In genomic region chr11:68271023-68271780, GRCh38 we compare ENCODE assay signal across 8 cellular contexts. TPM values are rescaled to one million over a fixed set of nuclear protein-coding genes. Genes with fewer than 3 reads are reported as not detected.
DNase-seq lines count a peak whose midpoint lies in the region; ATAC-seq and TF ChIP-seq lines count a peak whose summit lies in the region.

No MANE protein-coding gene starts in this region.

- H3K9me2 ChIP-seq in Loucy (replicated peaks; ENCODE audit: low read depth, low read length): no peaks in the 10 kb centered on the region
- no peaks in the 10 kb centered on the region for H3K9me2 ChIP-seq in SK-N-SH

- H3K36me3 Mint-ChIP-seq in progenitor cell of endocrine pancreas (ENCODE audit: insufficient read depth): no peaks in the 10 kb centered on the region

- TF ChIP-seq RAD21 in SK-N-SH (IDR thresholded peaks at IDR 0.05; ENCODE audit: low read length): peak; percentile 59

- H3K4me1 Mint-ChIP-seq in progenitor cell of endocrine pancreas (ENCODE audit: low read depth): peaks cover 19% of the 10 kb centered on the region

- H3K27ac Mint-ChIP-seq in progenitor cell of endocrine pancreas: peak overlapping the region; percentile 98

- H3K9me3 ChIP-seq in Loucy (ENCODE audit: insufficient read depth, low read depth, low read length) (no peaks in the 10 kb centered on the region), SK-N-SH (no peaks in the 10 kb centered on the region), vagina (no peaks in the 10 kb centered on the region)

- H3K36me3 ChIP-seq in Loucy (ENCODE audit: insufficient read depth, low read length) (no peaks in the 10 kb centered on the region), SK-N-SH (replicated peaks in 1 of 2; ENCODE audit: control insufficient read depth in 1 of 2, insufficient read depth in 2 of 2, low read length in 1 of 2) (peaks cover 6 to 18% of the 10 kb centered on the region in 2 experiments), vagina (peaks cover 0 to 15% of the 10 kb centered on the region in 2 donors)

- H3K27me3 Mint-ChIP-seq in progenitor cell of endocrine pancreas: no peaks in the 10 kb centered on the region

- WGBS in SK-N-SH (ENCODE audit: low lambda C conversion rate): 3% methylated on average over 22 of the region's 23 CpGs
- WGBS in adipose tissue, 3 donors: 3 to 4% (median 3%) methylated on average over 23 of the region's 23 CpGs

- TF ChIP-seq EP300 in SK-N-SH (IDR thresholded peaks at IDR 0.05; ENCODE audit: borderline replicate concordance in 1 of 2, low read depth in 1 of 2, low read length in 1 of 2): 0 out of 4 replicates have a peak, but pooled peaks of 1 of the 2 experiments have one; percentile 16

- ATAC-seq in GM21717 (IDR thresholded peaks at IDR 0.05; ENCODE audit: unreplicated experiment) (peak; percentile 16), left cardiac atrium (peak; percentile 62 to 67)

- POLR2A ChIA-PET in SK-N-SH (lab: Yijun Ruan, JAX): interaction anchor here (1.0 to 2.5 kb wide), 4 partner anchors 13 to 103 kb away, joined by 3 to 16 read pairs (median 8); no protein-coding TSS in a partner anchor

- no peaks in the 10 kb centered on the region for H4K20me1 ChIP-seq in Loucy (ENCODE audit: insufficient read depth, low read length, poor library complexity, severe bottlenecking)
- H4K20me1 ChIP-seq in SK-N-SH (ENCODE audit: insufficient read depth): 0 out of 2 replicates have a peak, but pooled peaks cover 7% of the 10 kb centered on the region

- CTCF ChIA-PET in SK-N-SH (lab: Yijun Ruan, JAX): interaction anchor here (0.6 to 5.9 kb wide), 21 partner anchors 9 to 186 kb away, joined by 3 to 68 read pairs (median 4); no protein-coding TSS in a partner anchor

- peak overlapping the region; percentile 80 for H3K4me3 ChIP-seq in Loucy (ENCODE audit: low read length, poor library complexity, severe bottlenecking)
- peak overlapping the region; percentile 67 to 75 for H3K4me3 ChIP-seq in SK-N-SH (ENCODE audit: low read depth in 2 of 2, low read length in 1 of 2)
- peak overlapping the region; percentile 78 to 97 for H3K4me3 ChIP-seq in vagina

- no peak for TF ChIP-seq POLR2A in vagina (IDR thresholded peaks at IDR 0.05)

- peak overlapping the region; percentile 79 to 87 for H3K27ac ChIP-seq in SK-N-SH (ENCODE audit: low read depth in 2 of 2, low read length in 1 of 2)
- peak overlapping the region; percentile 63 for H3K27ac ChIP-seq in adipose tissue (ENCODE audit: low read depth, low read length)
- H3K27ac ChIP-seq in vagina: peak overlapping the region; percentile 94

- H3K27me3 ChIP-seq in Loucy (ENCODE audit: insufficient read depth, low read length, poor library complexity, severe bottlenecking) (no peaks in the 10 kb centered on the region), SK-N-SH (ENCODE audit: insufficient read depth) (no peaks in the 10 kb centered on the region), vagina (no peaks in the 10 kb centered on the region)

- no peaks in the 10 kb centered on the region for H3K9me3 Mint-ChIP-seq in progenitor cell of endocrine pancreas (ENCODE audit: low read depth)

- intact Hi-C loops in left cardiac atrium (cut with DNase I): loop anchor here in 1 of 2 donors (5.0 kb wide), 1 partner anchor 111 kb away; no protein-coding TSS in a partner anchor
- intact Hi-C loops in vagina (cut with DNase I): no loop called here

- H3K9ac ChIP-seq in Loucy (ENCODE audit: low read depth, low read length, poor library complexity, severe bottlenecking): peak overlapping the region; percentile 94
- peak overlapping the region; percentile 98 for H3K9ac ChIP-seq in SK-N-SH

- no peaks in the 10 kb centered on the region for H3F3A ChIP-seq in Loucy (ENCODE audit: low read depth)
- H3F3A ChIP-seq in SK-N-SH (replicated peaks; ENCODE audit: insufficient read depth): peaks cover 3% of the 10 kb centered on the region

- peak; percentile 70 for TF ChIP-seq CTCF in Loucy (conservative IDR thresholded peaks at IDR 0.05; ENCODE audit: low read length)
- TF ChIP-seq CTCF in SK-N-SH (IDR thresholded peaks at IDR 0.05): peak; percentile 62
- peak; percentile 55 for TF ChIP-seq CTCF in progenitor cell of endocrine pancreas (IDR thresholded peaks at IDR 0.05; ENCODE audit: unreplicated experiment)
- peak in 1 of 3 experiments; percentile 26 for TF ChIP-seq CTCF in vagina (IDR thresholded peaks at IDR 0.05)

- peak overlapping the region; percentile 78 for H2AFZ ChIP-seq in Loucy (ENCODE audit: low read length)
- H2AFZ ChIP-seq in SK-N-SH (ENCODE audit: low read depth): peak overlapping the region; percentile 82

- H3K4me2 ChIP-seq in Loucy (ENCODE audit: low read depth, low read length, poor library complexity, severe bottlenecking) (peak overlapping the region; percentile 79), SK-N-SH (peak overlapping the region; percentile 92)

- H3K4me3 Mint-ChIP-seq in progenitor cell of endocrine pancreas (ENCODE audit: low read depth): peak overlapping the region; percentile 95

- DNase-seq in DMS 273 (lab: John Stamatoyannopoulos, UW; ENCODE audit: unreplicated experiment) (peak; percentile 90), SK-N-SH (peak; percentile 89), left cardiac atrium (peak; percentile 73), progenitor cell of endocrine pancreas (ENCODE audit: low spot score, unreplicated experiment) (peak; percentile 25), vagina (ENCODE audit: extremely low spot score in 2 of 2) (no peak)

- peaks cover 11% of the 10 kb centered on the region for H3K4me1 ChIP-seq in Loucy (ENCODE audit: insufficient read depth, low read length, poor library complexity, severe bottlenecking)
- peaks cover 14 to 17% of the 10 kb centered on the region in 2 experiments; a peak in 3 of 4 replicates for H3K4me1 ChIP-seq in SK-N-SH (ENCODE audit: control insufficient read depth in 1 of 2, insufficient read depth in 2 of 2, low read depth in 1 of 2, low read length in 1 of 2)
- H3K4me1 ChIP-seq in vagina: peaks cover 38% of the 10 kb centered on the region

- H3K79me2 ChIP-seq in Loucy (ENCODE audit: insufficient read depth, low read length): 0 out of 2 replicates have a peak, but pooled peaks cover 10% of the 10 kb centered on the region
- peaks cover 56% of the 10 kb centered on the region for H3K79me2 ChIP-seq in SK-N-SH (ENCODE audit: insufficient read depth)

TF ChIP-seq in SK-N-SH, 30 proteins besides CTCF, POLR2A, EP300 and RAD21:
- TF ChIP-seq RCOR1 (IDR thresholded peaks at IDR 0.05; ENCODE audit: low read length) (peak; percentile 57), SMC3 (IDR thresholded peaks at IDR 0.05; ENCODE audit: low read depth, low read length) (peak; percentile 66), POLR2AphosphoS5 (IDR thresholded peaks at IDR 0.05; ENCODE audit: low read depth, low read length) (no peak), MEF2A (IDR thresholded peaks at IDR 0.05; ENCODE audit: borderline replicate concordance, low read depth) (no peak), USF2 (IDR thresholded peaks at IDR 0.05; ENCODE audit: borderline replicate concordance, low read depth, low read length) (no peak), MAX (IDR thresholded peaks at IDR 0.05; ENCODE audit: low read depth) (peak; percentile 85), SIN3A (IDR thresholded peaks at IDR 0.05; ENCODE audit: borderline replicate concordance, low read depth, low read length) (peak; percentile 88), MXI1 (IDR thresholded peaks at IDR 0.05; ENCODE audit: low read depth, low read length) (peak; percentile 93)
TF ChIP-seq in SK-N-SH: peak in this region for 5.

RNA-seq across cellular contexts. Expression of gene C11orf24, which starts 0.6 kb away (rescaled TPM):
- polyA plus RNA-seq in SK-N-SH (2012; rRNA removed) (50.9 and 52.1 TPM in 2 replicates), adipose tissue (10 to 100 TPM; 14.4 to 23.4 (median 16.8) TPM)
- polyA plus RNA-seq in SK-N-SH (2012; cell fraction: cytosol; rRNA removed): 29.9 and 37.6 TPM in 2 replicates
- 37.7 and 41.7 TPM in 2 replicates for polyA plus RNA-seq in SK-N-SH (2012; cell fraction: nucleus; rRNA removed)
- total RNA-seq in left cardiac atrium (10 to 100 TPM; 28.7 to 42.0 TPM), progenitor cell of endocrine pancreas (35.1 and 35.3 TPM in 2 replicates), vagina (38.1 TPM)

RNA-seq across cellular contexts. Expression of gene LRP5, which starts 41.2 kb away (rescaled TPM):
- polyA plus RNA-seq in SK-N-SH (2012; rRNA removed) (10.2 and 15.0 TPM in 2 replicates), adipose tissue (10 to 100 TPM; 26.0 to 50.1 (median 33.6) TPM)
- polyA plus RNA-seq in SK-N-SH (2012; cell fraction: cytosol; rRNA removed): 6.1 and 10.0 TPM in 2 replicates
- polyA plus RNA-seq in SK-N-SH (2012; cell fraction: nucleus; rRNA removed): 18.6 and 21.7 TPM in 2 replicates
- total RNA-seq in left cardiac atrium (10 to 100 TPM; 53.4 to 60.3 TPM), progenitor cell of endocrine pancreas (114 and 115 TPM in 2 replicates), vagina (42.5 TPM)

RNA-seq across cellular contexts. Expression of gene KMT5B, which starts 58.1 kb away (rescaled TPM):
- polyA plus RNA-seq in SK-N-SH (2012; rRNA removed): 8.4 and 10.4 TPM in 2 replicates
- polyA plus RNA-seq in SK-N-SH (2012; cell fraction: cytosol; rRNA removed): 10.5 and 11.5 TPM in 2 replicates
- 18.0 and 20.8 TPM in 2 replicates for polyA plus RNA-seq in SK-N-SH (2012; cell fraction: nucleus; rRNA removed)
- polyA plus RNA-seq in adipose tissue: 10 to 100 TPM; 10.6 to 19.2 (median 16.8) TPM
- 10 to 100 TPM; 28.8 to 29.8 TPM for total RNA-seq in left cardiac atrium
- total RNA-seq in progenitor cell of endocrine pancreas: 67.5 and 68.7 TPM in 2 replicates
- total RNA-seq in vagina: 35.4 TPM

Comparison
In these comparisons a context has a peak if more than half of its experiments do, and no peak if none do; other contexts are left out.
1. DNase-seq: peak in DMS 273 (single experiment), SK-N-SH (single experiment), left cardiac atrium (single experiment) and progenitor cell of endocrine pancreas (single experiment); none in vagina (0 of 2).
2. Peak in every context shown above with its lines, with median percentiles within 50 percentile points of each other: H3K4me3 ChIP-seq and H3K27ac ChIP-seq.